13 cellular contexts compared by ENCODE assay signal in the genomic region with DNA sequence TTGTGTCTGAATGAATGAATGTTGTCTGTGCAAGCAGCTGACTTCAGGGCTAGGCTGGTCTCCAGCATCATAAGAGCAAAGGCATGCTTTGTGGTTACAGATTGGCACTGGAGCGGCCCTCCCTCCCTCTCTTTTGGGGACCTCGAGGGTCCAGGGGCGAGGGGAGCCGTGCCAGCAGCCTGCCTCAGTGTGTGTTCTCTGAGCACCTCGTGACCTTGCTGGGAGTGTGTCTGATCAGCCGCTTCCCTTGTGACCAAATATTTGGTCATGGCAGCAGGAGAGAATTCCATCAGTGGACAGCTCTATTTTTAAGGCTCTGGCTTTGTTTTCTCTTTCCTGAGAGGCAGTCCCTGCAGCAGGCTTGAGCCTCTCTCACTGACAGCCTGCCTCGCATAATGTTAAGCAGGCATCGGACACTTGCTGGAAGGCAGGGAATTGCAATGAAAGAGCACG.
A peak's percentile ranks its signal among the peaks of the same experiment; 100 is the strongest.
DNase-seq lines count a peak whose midpoint lies in the region; ATAC-seq and TF ChIP-seq lines count a peak whose summit lies in the region.
"Had no signal": no experiment of that assay in that cellular context is flagged by ENCODE, and none has a peak within 500 bp of the region (broad histone marks: within the 10 kb centered on the region; RNA-seq: fewer than 3 reads in every experiment).

No MANE protein-coding gene starts in this region.

- no peaks in the 10 kb centered on the region for H3K9me3 ChIP-seq in BLaER1 treated with 17β-estradiol and CSF1 and Interleukin-3, amounts not matched to agents 10 nM and 100 nM (replicated peaks in 1 of 11)
- no peaks in the 10 kb centered on the region for H3K9me3 ChIP-seq in right cardiac atrium (ENCODE audit: control insufficient read depth, low read length)
- no peaks in the 10 kb centered on the region for H3K9me3 ChIP-seq in psoas muscle
- H3K9me3 ChIP-seq: suprapubic skin had no signal

- no peak overlapping the region for H3K9ac ChIP-seq in BLaER1 treated with 17β-estradiol and CSF1 and Interleukin-3, amounts not matched to agents 10 nM and 100 nM

- WGBS in right cardiac atrium, result 16% methylated on average over 9 of the region's 9 CpGs
- 8 to 24% (median 15%) methylated on average over 9 of the region's 9 CpGs for WGBS in psoas muscle, 3 donors

- no peak overlapping the region for H3K27ac ChIP-seq in BLaER1 treated with 17β-estradiol and CSF1 and Interleukin-3, amounts not matched to agents 10 nM and 100 nM
- H3K27ac ChIP-seq in caudate nucleus (ENCODE audit: low read depth, low read length), result no peak overlapping the region
- H3K27ac ChIP-seq in right cardiac atrium (ENCODE audit: low read length), result peak overlapping the region; percentile 83
- H3K27ac ChIP-seq in psoas muscle, result peak overlapping the region; percentile 9
- H3K27ac ChIP-seq: suprapubic skin had no signal

- H4K20me1 ChIP-seq in BLaER1 treated with 17β-estradiol and CSF1 and Interleukin-3, amounts not matched to agents 10 nM and 100 nM, result peaks cover 0 to 5% (median under 1%) of the 10 kb centered on the region in 11 experiments; a peak in 8 of 22 replicates

- peak overlapping the region in 7 of 11 experiments; percentile 71 to 90 (median 78); a peak in 11 of 22 replicates for H3K4me2 ChIP-seq in BLaER1 treated with 17β-estradiol and CSF1 and Interleukin-3, amounts not matched to agents 10 nM and 100 nM

- peak; percentile 76 to 84 for ATAC-seq in right cardiac atrium
- peak in 3 of 4 donors; percentile 48 to 69 (median 64) for ATAC-seq in psoas muscle
- no peak for ATAC-seq in activated CD4-positive, CD25-positive, alpha-beta regulatory T cell treated with anti-CD3 and anti-CD28 coated beads, Interleukin-2, amount 50 U/mL, for 24 hours
- no peak for ATAC-seq in GM19023 (IDR thresholded peaks at IDR 0.05; ENCODE audit: unreplicated experiment)
- ATAC-seq: naive thymus-derived CD4-positive, alpha-beta T cell had no signal

- no peak for TF ChIP-seq CTCF in psoas muscle (IDR thresholded peaks at IDR 0.05)

- peaks cover 20 to 47% (median 28%) of the 10 kb centered on the region in 11 experiments for H3K27me3 ChIP-seq in BLaER1 treated with 17β-estradiol and CSF1 and Interleukin-3, amounts not matched to agents 10 nM and 100 nM
- H3K27me3 ChIP-seq in right cardiac atrium (ENCODE audit: control insufficient read depth, insufficient read depth) (no peaks in the 10 kb centered on the region), psoas muscle (ENCODE audit: insufficient read depth in 3 of 3, low read length in 2 of 3) (peaks cover 0 to 6% (median 2%) of the 10 kb centered on the region in 3 donors)

- DNase-seq in caudate nucleus (lab: John Stamatoyannopoulos, UW), result peak in 39 of 61 donors; percentile 4 to 70 (median 28)
- DNase-seq in right cardiac atrium, result peak in 2 of 3 donors; percentile 71
- peak in 1 of 2 donors; percentile 20 for DNase-seq in psoas muscle
- DNase-seq in COLO829 (ENCODE audit: low spot score), result no peak
- DNase-seq in SKM-1 (lab: John Stamatoyannopoulos, UW; ENCODE audit: unreplicated experiment), result no peak
- DNase-seq: activated CD4-positive, alpha-beta T cell treated with anti-CD3 and anti-CD28 coated beads, Interleukin-2, amount 10 ng/mL, durations not matched to agents 24 days and 14 days; activated gamma-delta T cell; naive thymus-derived CD4-positive, alpha-beta T cell; NCI-H1694 treated with DMSO at 0.1 percent for 48 hours had no signal

- intact Hi-C loops in right cardiac atrium (cut with DNase I), result loop anchor here in 1 of 4 donors (10.0 kb wide), 1 partner anchor 382 kb away; no protein-coding TSS in a partner anchor
- intact Hi-C loops in psoas muscle (cut with DNase I), result no loop called here

- no peak overlapping the region for H3K4me3 ChIP-seq in BLaER1 treated with 17β-estradiol and CSF1 and Interleukin-3, amounts not matched to agents 10 nM and 100 nM
- H3K4me3 ChIP-seq in right cardiac atrium (ENCODE audit: low read length) (peak overlapping the region; percentile 14), psoas muscle (no peak overlapping the region)
- H3K4me3 ChIP-seq: suprapubic skin had no signal

- H3K36me3 ChIP-seq in BLaER1 treated with 17β-estradiol and CSF1 and Interleukin-3, amounts not matched to agents 10 nM and 100 nM, result no peaks in the 10 kb centered on the region
- no peaks in the 10 kb centered on the region for H3K36me3 ChIP-seq in psoas muscle (ENCODE audit: insufficient read depth in 1 of 2, low read depth in 1 of 2)
- H3K36me3 ChIP-seq: suprapubic skin had no signal

- peaks cover 20 to 55% (median 40%) of the 10 kb centered on the region in 10 experiments for H3K4me1 ChIP-seq in BLaER1 treated with 17β-estradiol and CSF1 and Interleukin-3, amounts not matched to agents 10 nM and 100 nM
- H3K4me1 ChIP-seq in right cardiac atrium (ENCODE audit: control insufficient read depth, insufficient read depth, low read length) (no peaks in the 10 kb centered on the region), psoas muscle (no peaks in the 10 kb centered on the region)
- H3K4me1 ChIP-seq: suprapubic skin had no signal

Comparison
In these comparisons a context has a peak if more than half of its experiments do, and no peak if none do; other contexts are left out.
1. H3K27ac ChIP-seq: peak in right cardiac atrium (single experiment) and psoas muscle (single experiment); none in BLaER1 treated with 17β-estradiol and CSF1 and Interleukin-3, amounts not matched to agents 10 nM and 100 nM (0 of 11) and caudate nucleus (single experiment).
2. DNase-seq: peak in caudate nucleus (39 of 61) and right cardiac atrium (2 of 3); none in COLO829 (single experiment) and SKM-1 (single experiment).
3. ATAC-seq: peak in right cardiac atrium (2 of 2) and psoas muscle (3 of 4); none in activated CD4-positive, CD25-positive, alpha-beta regulatory T cell treated with anti-CD3 and anti-CD28 coated beads, Interleukin-2, amount 50 U/mL, for 24 hours (0 of 2) and GM19023 (single experiment).